In genomic region chr13:75877092-75877491, GRCh38 we compare ENCODE assay signal across 14 cellular contexts.
"Had no signal": no experiment of that assay in that cellular context is flagged by ENCODE, and none has a peak within 500 bp of the region (broad histone marks: within the 10 kb centered on the region; RNA-seq: fewer than 3 reads in every experiment).

No MANE protein-coding gene starts in this region.

- H3K36me3 ChIP-seq: colonic mucosa, pancreas, upper lobe of right lung had no signal

- H3K27ac Mint-ChIP-seq: activated B cell treated with CpG ODN at 0.5 μM for 24 hours; activated CD4-positive, alpha-beta memory T cell treated with anti-CD3 and anti-CD28 coated beads for 36 hours; activated naive CD8-positive, alpha-beta T cell treated with anti-CD3 and anti-CD28 coated beads for 36 hours; activated T-helper 1 cell treated with anti-CD3 and anti-CD28 coated beads, Interleukin-12 subunit alpha, Interleukin-12 subunit beta, Interleukin-2, Interleukin-4 antibody, amounts not matched to agents 30 ng/mL and 10 ng/mL and 1 ng/mL, durations not matched to agents 14 hours and 24 hours and 36 hours; memory B cell; naive B cell; stimulated activated naive CD8-positive, alpha-beta T cell treated with anti-CD3 and anti-CD28 coated beads, Interleukin-15, amount 100 ng/mL, for 72 hours had no signal

- H3K4me3 Mint-ChIP-seq: activated B cell treated with CpG ODN at 0.5 μM for 24 hours; activated CD4-positive, alpha-beta memory T cell treated with anti-CD3 and anti-CD28 coated beads for 36 hours; activated naive CD8-positive, alpha-beta T cell treated with anti-CD3 and anti-CD28 coated beads for 36 hours; activated T-helper 1 cell treated with anti-CD3 and anti-CD28 coated beads, Interleukin-12 subunit alpha, Interleukin-12 subunit beta, Interleukin-2, Interleukin-4 antibody, amounts not matched to agents 30 ng/mL and 10 ng/mL and 1 ng/mL, durations not matched to agents 14 hours and 24 hours and 36 hours; brain; memory B cell; naive B cell had no signal

- H3K36me3 Mint-ChIP-seq: activated CD4-positive, alpha-beta memory T cell treated with anti-CD3 and anti-CD28 coated beads for 36 hours; activated naive CD8-positive, alpha-beta T cell treated with anti-CD3 and anti-CD28 coated beads for 36 hours; brain; memory B cell; naive B cell had no signal

- H3K27me3 Mint-ChIP-seq: activated CD4-positive, alpha-beta memory T cell treated with anti-CD3 and anti-CD28 coated beads for 36 hours had no signal

- H3K27me3 ChIP-seq: colonic mucosa, pancreas, testis, upper lobe of right lung had no signal

- H3K4me3 ChIP-seq: colonic mucosa, mucosa of descending colon, pancreas, skin epidermis, testis, upper lobe of right lung had no signal

- H3K4me1 ChIP-seq: colonic mucosa, pancreas, upper lobe of right lung had no signal

- DNase-seq: activated B cell treated with CpG ODN at 0.5 μM for 24 hours had no signal

- H3K9me3 Mint-ChIP-seq: activated B cell treated with CpG ODN at 0.5 μM for 24 hours; activated CD4-positive, alpha-beta memory T cell treated with anti-CD3 and anti-CD28 coated beads for 36 hours; activated naive CD8-positive, alpha-beta T cell treated with anti-CD3 and anti-CD28 coated beads for 36 hours; activated T-helper 1 cell treated with anti-CD3 and anti-CD28 coated beads, Interleukin-12 subunit alpha, Interleukin-12 subunit beta, Interleukin-2, Interleukin-4 antibody, amounts not matched to agents 30 ng/mL and 10 ng/mL and 1 ng/mL, durations not matched to agents 14 hours and 24 hours and 36 hours; brain; memory B cell; naive B cell; stimulated activated naive CD8-positive, alpha-beta T cell treated with anti-CD3 and anti-CD28 coated beads, Interleukin-15, amount 100 ng/mL, for 72 hours had no signal

- H3K9me3 ChIP-seq: colonic mucosa, mucosa of descending colon, pancreas, testis, upper lobe of right lung had no signal

- H3K27ac ChIP-seq: colonic mucosa, pancreas, skin epidermis, testis, upper lobe of right lung had no signal
